In genomic region chr3:137695351-137695750, GRCh38 we compare ENCODE assay signal across 25 cellular contexts.
"Had no signal": no experiment of that assay in that cellular context is flagged by ENCODE, and none has a peak within 500 bp of the region (broad histone marks: within the 10 kb centered on the region; RNA-seq: fewer than 3 reads in every experiment).

No MANE protein-coding gene starts in this region.

- H3K9me3 ChIP-seq: heart left ventricle, left ventricle myocardium inferior, mucosa of descending colon, ovary, right atrium auricular region, right lobe of liver, suprapubic skin, thoracic aorta, tibial artery, upper lobe of right lung had no signal

- H3K27ac Mint-ChIP-seq: immature natural killer cell; naive thymus-derived CD4-positive, alpha-beta T cell; natural killer cell treated with Interleukin-12 subunit alpha and Interleukin-12 subunit beta and Interleukin-15 and Interleukin-18, amount 100 ng/mL, for 72 hours; progenitor cell of endocrine pancreas; stimulated activated naive B cell treated with anti-CD40 and anti-IgM and Interleukin-4, amounts not matched to agents 10 μg/mL and 1 μg/mL and 100 μg/mL, for 72 hours had no signal

- ATAC-seq: heart left ventricle; left colon; mucosa of descending colon; naive thymus-derived CD4-positive, alpha-beta T cell; natural killer cell treated with Interleukin-12 subunit alpha and Interleukin-12 subunit beta and Interleukin-15 and Interleukin-18, amount 100 ng/mL, for 72 hours; right lobe of liver; stimulated activated naive B cell treated with anti-CD40 and anti-IgM and Interleukin-4, amounts not matched to agents 10 μg/mL and 1 μg/mL and 100 μg/mL, for 72 hours; stimulated activated naive CD8-positive, alpha-beta T cell treated with anti-CD3 and anti-CD28 coated beads, Interleukin-15, Interleukin-2, amounts not matched to agents 100 U/mL and 50 U/mL, for 24 hours; upper lobe of right lung had no signal

- H3K4me1 Mint-ChIP-seq: immature natural killer cell; naive thymus-derived CD4-positive, alpha-beta T cell; stimulated activated naive B cell treated with anti-CD40 and anti-IgM and Interleukin-4, amounts not matched to agents 10 μg/mL and 1 μg/mL and 100 μg/mL, for 72 hours had no signal

- H3K27me3 ChIP-seq: heart left ventricle, ovary, right atrium auricular region, right lobe of liver, suprapubic skin, tibial artery, upper lobe of right lung had no signal

- DNase-seq: heart left ventricle; hypothalamus; immature natural killer cell; kidney; left colon; left ventricle myocardium inferior; midbrain; mucosa of descending colon; naive thymus-derived CD4-positive, alpha-beta T cell; ovary; right lobe of liver; stimulated activated CD4-positive, alpha-beta T cell treated with anti-CD3 and anti-CD28 coated beads, Interleukin-1b, Interleukin-23, amount 100 ng/mL, for 48 hours; stimulated activated CD4-positive, alpha-beta T cell treated with anti-CD3 and anti-CD28 coated beads, Interleukin-4, amount 100 ng/mL, for 1 hour; stimulated activated naive B cell treated with anti-CD40 and anti-IgM and Interleukin-4, amounts not matched to agents 10 μg/mL and 1 μg/mL and 100 μg/mL, for 72 hours; stimulated activated naive CD8-positive, alpha-beta T cell treated with anti-CD3 and anti-CD28 coated beads, Interleukin-15, Interleukin-2, amounts not matched to agents 100 U/mL and 50 U/mL, for 24 hours; tibial artery; trophoblast cell; upper lobe of right lung had no signal

- H3K4me3 Mint-ChIP-seq: immature natural killer cell; naive thymus-derived CD4-positive, alpha-beta T cell; natural killer cell treated with Interleukin-12 subunit alpha and Interleukin-12 subunit beta and Interleukin-15 and Interleukin-18, amount 100 ng/mL, for 72 hours; stimulated activated naive B cell treated with anti-CD40 and anti-IgM and Interleukin-4, amounts not matched to agents 10 μg/mL and 1 μg/mL and 100 μg/mL, for 72 hours had no signal

- H3K36me3 ChIP-seq: heart left ventricle, left ventricle myocardium inferior, ovary, right atrium auricular region, right lobe of liver, suprapubic skin, thoracic aorta, tibial artery, upper lobe of right lung had no signal

- H3K4me1 ChIP-seq: heart left ventricle, left ventricle myocardium inferior, right atrium auricular region, right lobe of liver, suprapubic skin, tibial artery, upper lobe of right lung had no signal

- H3K4me3 ChIP-seq: heart left ventricle, left ventricle myocardium inferior, lung, mucosa of descending colon, ovary, right atrium auricular region, right lobe of liver, smooth muscle cell, suprapubic skin, thoracic aorta, tibial artery, upper lobe of right lung had no signal

- H3K27ac ChIP-seq: heart left ventricle, left ventricle myocardium inferior, ovary, right atrium auricular region, right lobe of liver, suprapubic skin, thoracic aorta, tibial artery, upper lobe of right lung had no signal

- H3K4me2 ChIP-seq: smooth muscle cell had no signal

- H3K27me3 Mint-ChIP-seq: natural killer cell treated with Interleukin-12 subunit alpha and Interleukin-12 subunit beta and Interleukin-15 and Interleukin-18, amount 100 ng/mL, for 72 hours; stimulated activated naive B cell treated with anti-CD40 and anti-IgM and Interleukin-4, amounts not matched to agents 10 μg/mL and 1 μg/mL and 100 μg/mL, for 72 hours had no signal

- H3K36me3 Mint-ChIP-seq: immature natural killer cell; naive thymus-derived CD4-positive, alpha-beta T cell; natural killer cell treated with Interleukin-12 subunit alpha and Interleukin-12 subunit beta and Interleukin-15 and Interleukin-18, amount 100 ng/mL, for 72 hours; stimulated activated naive B cell treated with anti-CD40 and anti-IgM and Interleukin-4, amounts not matched to agents 10 μg/mL and 1 μg/mL and 100 μg/mL, for 72 hours had no signal
